In the genomic region with DNA sequence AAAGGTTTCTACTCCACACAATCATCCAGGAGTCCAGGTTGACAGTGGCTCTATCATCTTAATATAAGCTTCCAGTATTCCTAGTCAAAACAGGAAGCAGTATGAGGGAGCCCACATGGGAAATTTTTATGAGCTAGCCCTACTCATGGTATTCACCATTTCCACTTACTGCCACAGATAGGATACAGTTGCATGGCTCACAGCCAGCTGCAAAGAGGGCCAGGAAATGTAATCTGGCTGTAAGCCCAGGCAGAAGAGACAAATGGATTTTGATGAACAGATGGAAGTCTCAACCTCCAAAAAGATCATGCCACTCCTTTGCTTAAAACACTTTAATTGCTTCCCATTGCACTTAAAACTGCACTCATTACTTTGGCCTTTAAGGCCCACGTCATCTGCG, we compare ENCODE assay signal across 9 cellular contexts.
DNase-seq lines count a peak whose midpoint lies in the region; ATAC-seq and TF ChIP-seq lines count a peak whose summit lies in the region.
"Had no signal": no experiment of that assay in that cellular context is flagged by ENCODE, and none has a peak within 500 bp of the region (broad histone marks: within the 10 kb centered on the region; RNA-seq: fewer than 3 reads in every experiment).

No MANE protein-coding gene starts in this region.

- ATAC-seq in GM21737 (IDR thresholded peaks at IDR 0.05; ENCODE audit: unreplicated experiment) = no peak
- ATAC-seq: Panc1 had no signal

- no peaks in the 10 kb centered on the region for H3K9me3 ChIP-seq in osteoblast (ENCODE audit: low read depth, low read length)

- H4K20me1 ChIP-seq in osteoblast (ENCODE audit: insufficient read depth, low read length) = no peaks in the 10 kb centered on the region

- H3K27ac ChIP-seq in osteoblast (ENCODE audit: low read depth, low read length) = no peak overlapping the region

- no peak overlapping the region for H3K4me2 ChIP-seq in osteoblast (ENCODE audit: insufficient read depth, low read length)

- peak; percentile 69 for DNase-seq in GM04504 (ENCODE audit: low read depth)
- DNase-seq in NCI-H510A (lab: John Stamatoyannopoulos, UW) = peak; percentile 11
- peak; percentile 22 for DNase-seq in dedifferentiated amniotic fluid mesenchymal stem cell (ENCODE audit: extremely low spot score)
- peak; percentile 51 for DNase-seq in osteoblast (ENCODE audit: insufficient read length, low spot score, missing footprints)
- no peak for DNase-seq in SW480 (ENCODE audit: low spot score)
- no peak for DNase-seq in NK-92 treated with Interleukin-12 subunit alpha and Interleukin-12 subunit beta, amount 100 ng/mL, for 24 hours (lab: John Stamatoyannopoulos, UW)
- no peak for DNase-seq in NOMO-1 (lab: John Stamatoyannopoulos, UW; ENCODE audit: unreplicated experiment in 2 of 2)

- peak overlapping the region; percentile 23 for H2AFZ ChIP-seq in osteoblast (ENCODE audit: low read length)

- H3K36me3 ChIP-seq in osteoblast (ENCODE audit: insufficient read depth, low read length) = no peaks in the 10 kb centered on the region

- no peak overlapping the region for H3K4me3 ChIP-seq in osteoblast (ENCODE audit: insufficient read depth, low read length)

- H3K79me2 ChIP-seq in osteoblast (ENCODE audit: insufficient read depth, low read length) = no peaks in the 10 kb centered on the region

- no peak for TF ChIP-seq CTCF in osteoblast (IDR thresholded peaks at IDR 0.05; ENCODE audit: extremely low read depth, low read depth, low read length)

- no peaks in the 10 kb centered on the region for H3K27me3 ChIP-seq in osteoblast (ENCODE audit: insufficient read depth, low read length)

- H3K4me1 ChIP-seq in osteoblast (ENCODE audit: insufficient read depth, low read length) = peaks cover 9% of the 10 kb centered on the region

Comparison
In these comparisons a context has a peak if more than half of its experiments do, and no peak if none do; other contexts are left out.
1. DNase-seq: peak in GM04504 (single experiment), NCI-H510A (single experiment), dedifferentiated amniotic fluid mesenchymal stem cell (single experiment) and osteoblast (single experiment); none in SW480 (single experiment), NK-92 treated with Interleukin-12 subunit alpha and Interleukin-12 subunit beta, amount 100 ng/mL, for 24 hours (single experiment) and NOMO-1 (0 of 2).